In the genomic region with DNA sequence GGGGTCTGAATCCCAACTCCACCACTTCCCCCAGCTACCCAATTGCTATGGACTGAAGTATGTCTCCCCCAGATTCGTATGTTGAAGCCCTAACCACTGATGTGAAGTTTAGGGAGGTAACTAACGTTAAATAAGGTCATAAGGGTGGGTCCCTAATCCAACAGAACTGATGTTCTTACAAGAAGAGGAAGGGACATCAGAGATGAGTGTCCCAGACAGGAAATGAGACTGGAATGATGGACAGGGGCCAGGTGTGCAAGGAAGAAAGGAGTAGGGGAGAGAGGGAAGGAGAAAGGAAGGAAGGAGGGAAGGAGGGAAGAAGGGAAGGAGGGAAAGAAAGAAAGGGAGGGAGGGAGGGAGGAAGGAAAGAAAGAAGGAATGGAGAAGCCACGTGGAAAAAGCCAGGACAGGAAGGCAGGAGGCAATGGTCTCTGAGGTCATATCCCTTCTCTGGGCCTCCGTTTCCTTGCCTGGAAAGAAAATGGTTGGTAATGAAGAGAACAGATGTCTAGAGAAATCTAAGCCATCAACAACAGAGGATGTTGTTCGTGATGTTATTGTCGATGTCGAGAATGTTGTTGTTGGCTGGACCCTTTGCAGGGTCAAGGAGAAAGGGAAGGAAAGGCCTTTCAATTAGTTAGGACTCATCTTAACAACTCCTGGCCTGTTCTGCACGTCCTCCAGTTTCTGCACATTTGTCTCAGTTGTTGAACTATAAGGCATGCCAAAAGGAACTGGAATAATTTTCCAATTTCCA, we compare ENCODE assay signal across 1 cellular context.
TF ChIP-seq lines count a peak whose summit lies in the region.

No MANE protein-coding gene starts in this region.

TF ChIP-seq in HepG2, 621 proteins besides CTCF, POLR2A, EP300 and RAD21 (continued from another document):
- peak; percentile 62 for TF ChIP-seq PCBP2 (optimal IDR thresholded peaks at IDR 0.05; ENCODE audit: low read depth, low read length, poor library complexity, severe bottlenecking)
